Comparison of ENCODE assay signal across 8 cellular contexts in genomic region chr12:95582230-95583058, GRCh38.
DNase-seq lines count a peak whose midpoint lies in the region; ATAC-seq and TF ChIP-seq lines count a peak whose summit lies in the region.

No MANE protein-coding gene starts in this region.

- H3K4me3 ChIP-seq in HFF-Myc (replicated peaks; ENCODE audit: low read depth, low read length) (no peak overlapping the region), fibroblast of pulmonary artery (replicated peaks; ENCODE audit: low read depth, low read length) (no peak overlapping the region)

- peak; percentile 38 for TF ChIP-seq CTCF in HFF-Myc (IDR thresholded peaks at IDR 0.05; ENCODE audit: low read depth, low read length, missing control alignments)
- peak; percentile 51 for TF ChIP-seq CTCF in fibroblast of pulmonary artery (IDR thresholded peaks at IDR 0.05; ENCODE audit: low read length, missing control alignments)

- ATAC-seq in HG02763 (IDR thresholded peaks at IDR 0.05; ENCODE audit: unreplicated experiment) (no peak), HG02884 (IDR thresholded peaks at IDR 0.05; ENCODE audit: unreplicated experiment) (no peak), HG02870 (IDR thresholded peaks at IDR 0.05; ENCODE audit: unreplicated experiment) (no peak)

- DNase-seq in HFF-Myc (ENCODE audit: extremely low read depth, low read depth) (peak; percentile 19), NCI-H82 treated with DMSO at 0.1 percent for 48 hours (lab: John Stamatoyannopoulos, UW; ENCODE audit: unreplicated experiment) (peak; percentile 23), fibroblast of pulmonary artery (ENCODE audit: low read depth) (peak; percentile 60), retina (peak; percentile 15), germinal center (ENCODE audit: low spot score) (no peak)
